ENCODE assay signal across 3 cellular contexts in the genomic region with DNA sequence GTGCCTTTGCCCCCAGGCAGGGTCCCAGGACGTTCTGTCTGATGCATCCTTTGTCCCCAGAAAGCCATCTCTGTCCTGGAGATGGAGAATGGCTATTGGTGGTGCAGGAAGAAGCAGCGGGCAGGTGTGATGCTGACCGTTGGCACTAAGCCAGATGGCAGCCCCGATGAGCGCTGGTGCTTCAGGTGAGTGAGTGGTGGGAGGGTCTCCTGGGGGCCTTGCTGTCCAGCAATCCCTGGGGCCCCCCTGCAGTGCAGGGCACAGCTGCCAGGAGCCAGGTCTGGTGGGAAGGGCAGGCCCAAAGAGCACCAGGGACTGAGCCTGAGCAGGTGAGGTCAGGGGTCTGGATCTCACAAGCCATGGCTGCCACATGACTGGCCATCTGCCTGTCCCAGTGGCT.
TF ChIP-seq lines count a peak whose summit lies in the region.

No MANE protein-coding gene starts in this region.

TF ChIP-seq in HEK293, 187 proteins besides CTCF, POLR2A, EP300 and RAD21:
- TF ChIP-seq ZNF324 (tag by site-specific recombination; IDR thresholded peaks at IDR 0.05) (no peak), GLIS2 (tag by site-specific recombination; IDR thresholded peaks at IDR 0.05) (peak; percentile 44)

TF ChIP-seq in Ishikawa, 13 proteins besides CTCF, POLR2A, EP300 and RAD21:
- TF ChIP-seq NFIC (IDR thresholded peaks at IDR 0.05) (peak; percentile 48; the same call in 1 of the 2 replicates), FOXM1 (IDR thresholded peaks at IDR 0.05; ENCODE audit: borderline replicate concordance, low read depth) (no peak)

TF ChIP-seq in H1, 55 proteins besides CTCF, POLR2A, EP300 and RAD21:
- TF ChIP-seq SP2 (IDR thresholded peaks at IDR 0.05; ENCODE audit: low read length): no peak
- TF ChIP-seq RXRA (IDR thresholded peaks at IDR 0.05; ENCODE audit: insufficient read depth, low read depth, low read length): no peak
- no peak for TF ChIP-seq GTF2F1 (IDR thresholded peaks at IDR 0.05; ENCODE audit: borderline replicate concordance, low read depth, low read length)
- TF ChIP-seq BRCA1 (IDR thresholded peaks at IDR 0.05; ENCODE audit: low read depth, low read length): no peak
- no peak for TF ChIP-seq SIX5 (IDR thresholded peaks at IDR 0.05; ENCODE audit: low read depth, low read length)
- no peak for TF ChIP-seq JUND (IDR thresholded peaks at IDR 0.05; ENCODE audit: low read length)
- TF ChIP-seq SIRT6 (IDR thresholded peaks at IDR 0.05; ENCODE audit: low read length): no peak
- no peak for TF ChIP-seq KDM1A (IDR thresholded peaks at IDR 0.05; ENCODE audit: borderline replicate concordance, low read length)
- TF ChIP-seq BACH1 (IDR thresholded peaks at IDR 0.05; ENCODE audit: low read length): no peak
- TF ChIP-seq TAF1 (IDR thresholded peaks at IDR 0.05; ENCODE audit: low read depth, low read length): no peak
- TF ChIP-seq JUN (IDR thresholded peaks at IDR 0.05; ENCODE audit: low read depth, low read length): no peak
- TF ChIP-seq EZH2 (IDR thresholded peaks at IDR 0.05; ENCODE audit: low read depth, low read length, severe bottlenecking): no peak
- no peak for TF ChIP-seq RNF2 (IDR thresholded peaks at IDR 0.05; ENCODE audit: borderline replicate concordance, low read depth, low read length, missing control alignments, poor library complexity, severe bottlenecking)
- TF ChIP-seq BCL11A (IDR thresholded peaks at IDR 0.05; ENCODE audit: low read depth in 2 of 2, low read length in 2 of 2): no peak
